Comparison of ENCODE assay signal across 18 cellular contexts in genomic region chr16:24848065-24848464, GRCh38. TPM values are rescaled to one million over a fixed set of nuclear protein-coding genes. Genes with fewer than 3 reads are reported as not detected.
DNase-seq lines count a peak whose midpoint lies in the region; ATAC-seq, FAIRE-seq and TF ChIP-seq lines count a peak whose summit lies in the region.
"Had no signal": no experiment of that assay in that cellular context is flagged by ENCODE, and none has a peak within 500 bp of the region (broad histone marks: within the 10 kb centered on the region; RNA-seq: fewer than 3 reads in every experiment).

No MANE protein-coding gene starts in this region.

- H2AFZ ChIP-seq in K562 (ENCODE audit: low read depth, low read length) (no peak overlapping the region), keratinocyte (ENCODE audit: control insufficient read depth, low read length) (no peak overlapping the region)

- intact Hi-C loops in K562 (cut with micrococcal nuclease): no loop called here
- intact Hi-C loops in Right ventricle myocardium inferior (cut with DNase I): no loop called here

- H3K36me3 ChIP-seq in MG63: no peaks in the 10 kb centered on the region
- H3K36me3 ChIP-seq in K562 (ENCODE audit: control insufficient read depth, insufficient read depth, low read length): no peaks in the 10 kb centered on the region
- H3K36me3 ChIP-seq in keratinocyte (ENCODE audit: control insufficient read depth in 2 of 2, extremely low read depth in 1 of 2, insufficient read depth in 2 of 2, low read length in 2 of 2): no peaks in the 10 kb centered on the region
- H3K36me3 ChIP-seq: uterus had no signal

- peaks cover 2% of the 10 kb centered on the region for H3K27me3 Mint-ChIP-seq in glutamatergic neuron (ENCODE audit: unreplicated experiment)
- H3K27me3 Mint-ChIP-seq: activated naive CD8-positive, alpha-beta T cell had no signal

- no peaks in the 10 kb centered on the region for H3K4me1 Mint-ChIP-seq in glutamatergic neuron (ENCODE audit: low read depth, unreplicated experiment)
- H3K4me1 Mint-ChIP-seq: stimulated activated memory B cell treated with anti-CD40 and anti-IgM and Interleukin-4, amounts not matched to agents 10 μg/mL and 1 μg/mL and 100 μg/mL, for 72 hours had no signal

- no peak overlapping the region for H3K4me3 ChIP-seq in MG63
- H3K4me3 ChIP-seq in K562: no peak overlapping the region
- H3K4me3 ChIP-seq in keratinocyte (ENCODE audit: control insufficient read depth in 2 of 3, extremely low read depth in 1 of 3, insufficient read depth in 2 of 3, low read depth in 1 of 3, low read length in 3 of 3): no peak overlapping the region
- H3K4me3 ChIP-seq: uterus had no signal

- no peak overlapping the region for H3K4me2 ChIP-seq in K562 (ENCODE audit: insufficient read depth, low read length)
- H3K4me2 ChIP-seq in keratinocyte (ENCODE audit: control insufficient read depth, extremely low read depth, insufficient read depth, low read depth, low read length): no peak overlapping the region

- H3K36me3 Mint-ChIP-seq in glutamatergic neuron (ENCODE audit: unreplicated experiment): no peaks in the 10 kb centered on the region

- H3K9me3 ChIP-seq in MG63 (no peaks in the 10 kb centered on the region), K562 (replicated peaks; ENCODE audit: control insufficient read depth, insufficient read depth, low read depth, low read length) (no peaks in the 10 kb centered on the region), keratinocyte (ENCODE audit: control insufficient read depth, low read depth, low read length) (no peaks in the 10 kb centered on the region)
- H3K9me3 ChIP-seq: uterus had no signal

- H3K27ac ChIP-seq in K562 (ENCODE audit: extremely low read depth, low read depth, low read length) (no peak overlapping the region), keratinocyte (ENCODE audit: control insufficient read depth, insufficient read depth, low read length) (no peak overlapping the region)
- H3K27ac ChIP-seq: uterus had no signal

- POLR2A ChIA-PET in K562 (lab: Yijun Ruan, JAX): interaction anchor here (1.0 kb wide), 1 partner anchor 70 kb away, joined by 3 read pairs; no protein-coding TSS in a partner anchor

- H3K9me3 Mint-ChIP-seq in glutamatergic neuron (ENCODE audit: unreplicated experiment): peaks cover 2% of the 10 kb centered on the region
- H3K9me3 Mint-ChIP-seq: stimulated activated memory B cell treated with anti-CD40 and anti-IgM and Interleukin-4, amounts not matched to agents 10 μg/mL and 1 μg/mL and 100 μg/mL, for 72 hours had no signal

- TF ChIP-seq RAD21 in K562 (CRISPR knock-in tag; conservative IDR thresholded peaks at IDR 0.05 in 1 of 2, IDR thresholded peaks at IDR 0.05 in 1 of 2): no peak

- no peak overlapping the region for H3K4me3 Mint-ChIP-seq in glutamatergic neuron (ENCODE audit: unreplicated experiment)
- H3K4me3 Mint-ChIP-seq: activated naive CD8-positive, alpha-beta T cell; stimulated activated memory B cell treated with anti-CD40 and anti-IgM and Interleukin-4, amounts not matched to agents 10 μg/mL and 1 μg/mL and 100 μg/mL, for 72 hours had no signal

- ATAC-seq in K562 (no peak), Right ventricle myocardium inferior (no peak)
- ATAC-seq: stimulated activated memory B cell treated with anti-CD40 and anti-IgM and Interleukin-4, amounts not matched to agents 10 μg/mL and 1 μg/mL and 100 μg/mL, for 72 hours had no signal

- TF ChIP-seq CTCF in K562 (IDR thresholded peaks at IDR 0.05 in 2 of 3, conservative IDR thresholded peaks at IDR 0.05 in 1 of 3; ENCODE audit: insufficient read depth in 2 of 3, low read depth in 1 of 3, low read length in 3 of 3) (no peak), keratinocyte (optimal IDR thresholded peaks at IDR 0.05 in 1 of 3, IDR thresholded peaks at IDR 0.05 in 1 of 3, conservative IDR thresholded peaks at IDR 0.05 in 1 of 3; ENCODE audit: extremely low read depth in 1 of 3, insufficient read depth in 2 of 3, low read length in 3 of 3) (no peak), glutamatergic neuron (IDR thresholded peaks at IDR 0.05; ENCODE audit: partially characterized antibody, unreplicated experiment) (no peak)

- in situ Hi-C loops in K562 (cut with MboI): no loop called here

- TF ChIP-seq POLR2A in K562 (conservative IDR thresholded peaks at IDR 0.05): no peak

- WGBS in K562 (ENCODE audit: insufficient coverage, low coverage, missing lambda C conversion rate): 12% methylated on average over 5 of the region's 5 CpGs

- H3K79me2 ChIP-seq in K562 (ENCODE audit: control insufficient read depth, insufficient read depth, low read length) (no peaks in the 10 kb centered on the region), keratinocyte (ENCODE audit: control insufficient read depth, insufficient read depth, low read length) (no peaks in the 10 kb centered on the region)

- dilution Hi-C loops in keratinocyte (cut with MboI; ENCODE audit: extremely low pct_ligation_motif_present, low sequenced_read_pairs): no loop called here

- no TSS peak for BruUV-seq in K562 (replicated peaks; lab: Mats Ljungman, UMichigan)

- H3K27ac Mint-ChIP-seq in glutamatergic neuron (ENCODE audit: unreplicated experiment): no peak overlapping the region
- H3K27ac Mint-ChIP-seq: activated naive CD8-positive, alpha-beta T cell; stimulated activated memory B cell treated with anti-CD40 and anti-IgM and Interleukin-4, amounts not matched to agents 10 μg/mL and 1 μg/mL and 100 μg/mL, for 72 hours had no signal

- H3K4me1 ChIP-seq in K562 (replicated peaks in 1 of 2; ENCODE audit: control insufficient read depth in 2 of 2, insufficient read depth in 2 of 2, low read length in 2 of 2): peaks cover 21 to 31% of the 10 kb centered on the region in 2 experiments
- H3K4me1 ChIP-seq in keratinocyte (ENCODE audit: control insufficient read depth, extremely low read depth, insufficient read depth, low read length): peaks cover 34% of the 10 kb centered on the region
- H3K4me1 ChIP-seq: uterus had no signal

- CTCF ChIA-PET in K562 (lab: Yijun Ruan, JAX; ENCODE audit: low intra/inter-chr PET ratio): no interaction called here

- no peak for TF ChIP-seq EP300 in K562 (IDR thresholded peaks at IDR 0.05; ENCODE audit: low read length)

- FAIRE-seq in K562 (lab: Jason Lieb, UNC) (no peak), keratinocyte (lab: Jason Lieb, UNC) (peak; percentile 71)
- FAIRE-seq: kidney had no signal

- 0 out of 2 replicates have a peak, but pooled peaks cover 6% of the 10 kb centered on the region for H4K20me1 ChIP-seq in K562 (replicated peaks; ENCODE audit: control insufficient read depth, insufficient read depth, low read length)
- no peaks in the 10 kb centered on the region for H4K20me1 ChIP-seq in keratinocyte (ENCODE audit: control insufficient read depth, extremely low read depth, insufficient read depth, low read length)

- H3K9ac ChIP-seq in K562 (ENCODE audit: insufficient read depth in 1 of 2, low read depth in 2 of 2, low read length in 2 of 2) (no peak overlapping the region), keratinocyte (ENCODE audit: control insufficient read depth, extremely low read depth, insufficient read depth, low read length) (no peak overlapping the region)

- peaks cover 4% of the 10 kb centered on the region for H3K9me1 ChIP-seq in K562 (ENCODE audit: control insufficient read depth, insufficient read depth, low read length)
- no peaks in the 10 kb centered on the region for H3K9me1 ChIP-seq in keratinocyte (ENCODE audit: control insufficient read depth, extremely low read depth, insufficient read depth, low read length)

- no peaks in the 10 kb centered on the region for H3K27me3 ChIP-seq in MG63
- H3K27me3 ChIP-seq in K562 (ENCODE audit: control insufficient read depth in 2 of 2, insufficient read depth in 2 of 2, low read length in 2 of 2): 0 out of 5 replicates have a peak, but pooled peaks cover 0 to 3% of the 10 kb centered on the region in 2 experiments
- H3K27me3 ChIP-seq in keratinocyte (ENCODE audit: control insufficient read depth, extremely low read depth, insufficient read depth, low read length): no peaks in the 10 kb centered on the region
- H3K27me3 ChIP-seq: uterus had no signal

- DNase-seq in AG20443 (ENCODE audit: low spot score) (peak; percentile 48), MG63 (peak; percentile 87), K562 (ENCODE audit: extremely low read depth in 1 of 4, low spot score in 3 of 4) (no peak), keratinocyte (ENCODE audit: low read depth, low spot score) (no peak), glutamatergic neuron (no peak), NCI-H82 (lab: John Stamatoyannopoulos, UW) (no peak), Right ventricle myocardium inferior (ENCODE audit: missing footprints) (no peak), NCI-H69 (lab: John Stamatoyannopoulos, UW) (no peak)
- DNase-seq: activated CD8-positive, alpha-beta memory T cell treated with anti-CD3 and anti-CD28 coated beads, Interleukin-2, amount 50 U/mL, for 48 hours; Karpas-422; kidney; NCI-H1694; NCI-H526 treated with DMSO at 0.1 percent for 48 hours; stimulated activated CD4-positive, alpha-beta T cell treated with anti-CD3 and anti-CD28 coated beads, Interleukin-4, amount 100 ng/mL, for 24 hours; uterus had no signal

RNA-seq across cellular contexts. Expression of gene SLC5A11, which starts 2.3 kb away (rescaled TPM):
- not detected in 2 replicates for total RNA-seq in MG63 (2014; rRNA removed; shearing (Covaris generic); ENCODE audit: low replicate concordance)
- total RNA-seq in K562 (2011; cell fraction: chromatin; rRNA removed; ENCODE audit: low replicate concordance): not detected in 2 replicates
- total RNA-seq in K562 (2011; cell fraction: nucleolus; rRNA removed): not detected in 2 replicates
- total RNA-seq in K562 (2011; cell fraction: nucleoplasm; rRNA removed): not detected in 2 replicates
- total RNA-seq in K562 (2014; rRNA removed) (0.14 TPM in 1 of 2 replicates, not detected in the other), K562 (2014; rRNA removed; fragmentation: Illumina TruSeq; extraction: Trizol) (0.07 TPM in 1 of 2 replicates, not detected in the other), K562 (2015; rRNA removed; fragmentation: Illumina TruSeq; extraction: Trizol) (0.11 TPM in 1 of 2 replicates, not detected in the other), K562 (2021) (0.09 TPM in 1 of 2 replicates, not detected in the other), glutamatergic neuron (ENCODE audit: unreplicated experiment) (not detected), Right ventricle myocardium inferior (not detected)
- polyA plus RNA-seq in K562 (2011; rRNA removed) (not detected in 2 replicates), K562 (2014; fragmentation: Illumina TruSeq; extraction: Trizol) (0.15 TPM in 1 of 2 replicates, not detected in the other), K562 (2014; fragmentation: Nextera tagmentation; extraction: Ambion mirVana) (under 1 TPM; 0.04 to 0.25 TPM), K562 (2014; rRNA removed) (0.18 TPM in 1 of 2 replicates, not detected in the other), keratinocyte (0.07 to 0.17 TPM in 2 of 3 replicates, not detected in the other)
- polyA plus RNA-seq in K562 (2011; cell fraction: cytosol; rRNA removed): 0.04 TPM in 1 of 2 replicates, not detected in the other
- polyA plus RNA-seq in K562 (2011; cell fraction: nucleus; rRNA removed): 0.13 and 0.17 TPM in 2 replicates
- 0.07 and 0.08 TPM in 2 replicates for polyA plus RNA-seq in K562 (2012)
- polyA minus RNA-seq in K562 (2011; rRNA and poly(A)+ RNA removed): not detected in 2 replicates
- polyA minus RNA-seq in K562 (2011; cell fraction: cytosol; rRNA and poly(A)+ RNA removed): not detected in 2 replicates
- polyA minus RNA-seq in K562 (2011; cell fraction: nucleus; rRNA and poly(A)+ RNA removed): not detected in 2 replicates
- polyA plus RNA-seq in keratinocyte (2011; ENCODE audit: low read depth): not detected
- not detected in 2 replicates for polyA plus RNA-seq in keratinocyte (2011; cell fraction: cytosol; rRNA removed)
- 0.28 and 0.43 TPM in 2 replicates for polyA plus RNA-seq in keratinocyte (2011; cell fraction: nucleus; rRNA removed)
- polyA plus RNA-seq in keratinocyte (2012; ENCODE audit: low replicate concordance): 0.11 TPM in 1 of 2 replicates, not detected in the other
- 0.13 to 0.19 TPM (median 0.16 TPM) in 3 replicates for polyA minus RNA-seq in keratinocyte
- polyA minus RNA-seq in keratinocyte (2011; cell fraction: cytosol; rRNA and poly(A)+ RNA removed): not detected
- polyA minus RNA-seq in keratinocyte (2011; cell fraction: nucleus; rRNA and poly(A)+ RNA removed): 0.21 and 0.31 TPM in 2 replicates
- total RNA-seq: uterus had no signal
- polyA plus RNA-seq: BJ had no signal

Comparison
In these comparisons a context has a peak if more than half of its experiments do, and no peak if none do; other contexts are left out.
1. DNase-seq: peak in AG20443 (single experiment) and MG63 (single experiment); none in K562 (0 of 4), keratinocyte (single experiment), glutamatergic neuron (single experiment), NCI-H82 (single experiment), Right ventricle myocardium inferior (single experiment) and NCI-H69 (single experiment).